8 cellular contexts compared by ENCODE assay signal in genomic region chr15:83069211-83069642, GRCh38. TPM values are rescaled to one million over a fixed set of nuclear protein-coding genes. Genes with fewer than 3 reads are reported as not detected.
DNase-seq lines count a peak whose midpoint lies in the region; FAIRE-seq and TF ChIP-seq lines count a peak whose summit lies in the region.
"Not testable (repeated sequence)": the region's sequence is repeated elsewhere in the genome, so short reads cannot be mapped to it uniquely, and the experiment has no call there.
"Had no signal": no experiment of that assay in that cellular context is flagged by ENCODE, and none has a peak within 500 bp of the region (broad histone marks: within the 10 kb centered on the region; RNA-seq: fewer than 3 reads in every experiment).

No MANE protein-coding gene starts in this region.

- WGBS in H1 (ENCODE audit: extremely low coverage in 1 of 2, insufficient coverage in 1 of 2, insufficient read length in 1 of 2, insufficient replicate concordance in 2 of 2, low coverage in 1 of 2, low lambda C conversion rate in 2 of 2, missing lambda C conversion rate in 1 of 2), 2 experiments: 91% methylated on average over 1 of the region's 6 CpGs; no CpG with 5 or more reads in 1 of the 2 experiments

- not testable (repeated sequence) for TF ChIP-seq RAD21 in H1 (IDR thresholded peaks at IDR 0.05 in 1 of 2, conservative IDR thresholded peaks at IDR 0.05 in 1 of 2; ENCODE audit: low read depth in 2 of 2, low read length in 2 of 2)

- not testable (repeated sequence) for H3K27me3 Mint-ChIP-seq in activated CD4-positive, alpha-beta T cell treated with anti-CD3 and anti-CD28 coated beads, Interleukin-2, amount 10 ng/mL, durations not matched to agents 7 days and 5 days; neural crest cell (ENCODE audit: low read depth)

- not testable (repeated sequence) for H3K79me1 ChIP-seq in H1 (ENCODE audit: low read depth, low read length)

- in situ Hi-C loops in SK-MEL-5 (cut with HindIII; ENCODE audit: low pct_unique_long_range_greater_than_20kb, low sequenced_read_pairs): not testable (repeated sequence)

- H3K14ac ChIP-seq in H1 (ENCODE audit: insufficient read length): not testable (repeated sequence)

- H3K4me2 ChIP-seq in H1 (ENCODE audit: insufficient read depth in 1 of 2, low read depth in 2 of 2, low read length in 2 of 2): not testable (repeated sequence)

- not testable (repeated sequence) for TF ChIP-seq CTCF in H1 (IDR thresholded peaks at IDR 0.05; ENCODE audit: control extremely low read depth in 1 of 3, insufficient read depth in 1 of 3, low read depth in 1 of 3, low read length in 3 of 3); neural crest cell (conservative IDR thresholded peaks at IDR 0.05)

- H3K4ac ChIP-seq in H1 (replicated peaks; ENCODE audit: insufficient read length, low read depth, low read length): not testable (repeated sequence)

- POLR2A ChIA-PET in activated CD4-positive, alpha-beta T cell treated with anti-CD3 and anti-CD28 coated beads, Interleukin-2, amount 10 ng/mL, durations not matched to agents 7 days and 5 days (lab: Charles Lee): not testable (repeated sequence)
- POLR2A ChIA-PET in H1 (lab: Charles Lee; ENCODE audit: partially characterized antibody): interaction anchor here (1.2 to 3.3 kb wide), 4 partner anchors 11 to 64 kb away, joined by 3 to 22 read pairs (median 4); partner anchors contain the start of gene TM6SF1

- peak; percentile 32 for DNase-seq in ELR (ENCODE audit: low read depth)
- DNase-seq in MG63: peak; percentile 26
- peak; percentile 53 for DNase-seq in SK-MEL-5 (ENCODE audit: low read depth, low spot score)
- DNase-seq in activated CD4-positive, alpha-beta T cell treated with anti-CD3 and anti-CD28 coated beads, Interleukin-2, amount 10 ng/mL, durations not matched to agents 7 days and 5 days: peak; percentile 36
- DNase-seq in activated gamma-delta T cell treated with anti-CD3 and anti-CD28 coated beads, Interleukin-2, amount 50 U/mL, for 16 hours (ENCODE audit: low read depth): peak; percentile 9
- not testable (repeated sequence) for DNase-seq in H1 (ENCODE audit: low read depth in 1 of 2, low spot score in 2 of 2); neural crest cell (ENCODE audit: low read depth, low spot score)

- TF ChIP-seq EP300 in H1 (IDR thresholded peaks at IDR 0.05; ENCODE audit: borderline replicate concordance in 1 of 2, low read depth in 2 of 2, low read length in 2 of 2): not testable (repeated sequence)

- H3K9me3 ChIP-seq in MG63 (peaks cover 14% of the 10 kb centered on the region), H1 (ENCODE audit: insufficient read depth in 2 of 2, low read depth in 1 of 2, low read length in 1 of 2) (peaks cover 11 to 15% of the 10 kb centered on the region in 2 experiments)

- H3K56ac ChIP-seq in H1 (replicated peaks; ENCODE audit: insufficient read length, low read depth, low read length): not testable (repeated sequence)

- H4K8ac ChIP-seq in H1 (ENCODE audit: extremely low read depth, insufficient read depth, low read length): not testable (repeated sequence)

- not testable (repeated sequence) for TF ChIP-seq POLR2A in H1 (IDR thresholded peaks at IDR 0.05; ENCODE audit: control extremely low read depth in 1 of 2, low read depth in 2 of 2, low read length in 2 of 2)

- not testable (repeated sequence) for H2BK15ac ChIP-seq in H1 (ENCODE audit: low read length)

- H2BK20ac ChIP-seq in H1 (ENCODE audit: low read length): not testable (repeated sequence)

- peaks cover 12% of the 10 kb centered on the region for H3K36me3 Mint-ChIP-seq in activated CD4-positive, alpha-beta T cell treated with anti-CD3 and anti-CD28 coated beads, Interleukin-2, amount 10 ng/mL, durations not matched to agents 7 days and 5 days (ENCODE audit: low read depth)
- H3K36me3 Mint-ChIP-seq in neural crest cell (ENCODE audit: low read depth): not testable (repeated sequence)

- not testable (repeated sequence) for H4K20me1 ChIP-seq in H1 (replicated peaks in 1 of 2; ENCODE audit: control insufficient read depth in 1 of 2, insufficient read depth in 2 of 2, low read length in 2 of 2)

- H3K27ac ChIP-seq in H1 (ENCODE audit: low read depth, low read length): not testable (repeated sequence)

- not testable (repeated sequence) for H3K27me3 ChIP-seq in MG63; H1 (replicated peaks in 1 of 4; ENCODE audit: control insufficient read depth in 3 of 4, extremely low read depth in 1 of 4, insufficient read depth in 3 of 4, low read length in 3 of 4)

- H4K5ac ChIP-seq in H1 (ENCODE audit: insufficient read length, low read depth, low read length): not testable (repeated sequence)

- H3K79me2 ChIP-seq in H1 (ENCODE audit: control insufficient read depth in 1 of 2, insufficient read depth in 2 of 2, low read length in 2 of 2): peaks cover 11 to 22% of the 10 kb centered on the region in 2 experiments; a peak in 3 of 4 replicates

- peaks cover 0 to 13% (median 3%) of the 10 kb centered on the region in 4 experiments; a peak in 5 of 7 replicates for H3K4me1 ChIP-seq in H1 (replicated peaks in 1 of 4; ENCODE audit: control insufficient read depth in 3 of 4, insufficient read depth in 4 of 4, low read length in 3 of 4)

- H3K9ac ChIP-seq in H1 (replicated peaks in 1 of 4; ENCODE audit: extremely low read depth in 1 of 4, low read depth in 3 of 4, low read length in 3 of 4): not testable (repeated sequence)

- H2BK12ac ChIP-seq in H1 (ENCODE audit: low read depth, low read length): not testable (repeated sequence)

- H3K9me3 Mint-ChIP-seq in activated CD4-positive, alpha-beta T cell treated with anti-CD3 and anti-CD28 coated beads, Interleukin-2, amount 10 ng/mL, durations not matched to agents 7 days and 5 days: peaks cover 21% of the 10 kb centered on the region
- H3K9me3 Mint-ChIP-seq in neural crest cell: not testable (repeated sequence)

- not testable (repeated sequence) for H3K4me3 Mint-ChIP-seq in activated CD4-positive, alpha-beta T cell treated with anti-CD3 and anti-CD28 coated beads, Interleukin-2, amount 10 ng/mL, durations not matched to agents 7 days and 5 days
- H3K4me3 Mint-ChIP-seq in neural crest cell: peak overlapping the region; percentile 59

- H2AFZ ChIP-seq in H1 (ENCODE audit: low read length): not testable (repeated sequence)

- H4K91ac ChIP-seq in H1 (replicated peaks; ENCODE audit: insufficient read length, low read length): not testable (repeated sequence)

- not testable (repeated sequence) for H3K18ac ChIP-seq in H1 (ENCODE audit: extremely low read depth, low read length)

- H3K23me2 ChIP-seq in H1 (ENCODE audit: low read depth, low read length): not testable (repeated sequence)

- not testable (repeated sequence) for H3K36me3 ChIP-seq in MG63; H1 (ENCODE audit: control insufficient read depth in 2 of 4, insufficient read depth in 4 of 4, low read length in 3 of 4)

- CTCF ChIA-PET in activated CD4-positive, alpha-beta T cell treated with anti-CD3 and anti-CD28 coated beads, Interleukin-2, amount 10 ng/mL, durations not matched to agents 7 days and 5 days (lab: Charles Lee): not testable (repeated sequence)
- CTCF ChIA-PET in H1 (lab: Charles Lee; ENCODE audit: partially characterized antibody): interaction anchor here (0.7 to 1.3 kb wide), 3 partner anchors 12 to 239 kb away, joined by 3 to 5 read pairs (median 4); no protein-coding TSS in a partner anchor

- peaks cover 21% of the 10 kb centered on the region for H3K4me1 Mint-ChIP-seq in activated CD4-positive, alpha-beta T cell treated with anti-CD3 and anti-CD28 coated beads, Interleukin-2, amount 10 ng/mL, durations not matched to agents 7 days and 5 days
- not testable (repeated sequence) for H3K4me1 Mint-ChIP-seq in neural crest cell

- H3K23ac ChIP-seq in H1 (ENCODE audit: insufficient read length): not testable (repeated sequence)

- not testable (repeated sequence) for FAIRE-seq in H1 (lab: Jason Lieb, UNC)

- not testable (repeated sequence) for H3K4me3 ChIP-seq in MG63; H1 (ENCODE audit: extremely low read depth in 1 of 4, insufficient read depth in 2 of 4, low read depth in 3 of 4, low read length in 4 of 4)

- not testable (repeated sequence) for H2BK120ac ChIP-seq in H1 (replicated peaks; ENCODE audit: low read depth, low read length)

- H2BK5ac ChIP-seq in H1 (ENCODE audit: low read depth, low read length): not testable (repeated sequence)

- H3K27ac Mint-ChIP-seq in activated CD4-positive, alpha-beta T cell treated with anti-CD3 and anti-CD28 coated beads, Interleukin-2, amount 10 ng/mL, durations not matched to agents 7 days and 5 days; neural crest cell (ENCODE audit: unreplicated experiment): not testable (repeated sequence)

- not testable (repeated sequence) for H2AK5ac ChIP-seq in H1 (ENCODE audit: low read depth, low read length)

RNA-seq across cellular contexts. Expression of gene BTBD1, which starts 2.2 kb away (rescaled TPM):
- total RNA-seq in MG63 (2014; rRNA removed; shearing (Covaris generic); ENCODE audit: low replicate concordance): 90.8 and 91.9 TPM in 2 replicates
- 137 and 147 TPM in 2 replicates for total RNA-seq in SK-MEL-5 (2014; rRNA removed; shearing (Covaris generic))
- 79.8 and 90.7 TPM in 2 replicates for polyA plus RNA-seq in SK-MEL-5 (2015; cell fraction: cytosol; rRNA removed)
- 40.2 and 48.0 TPM in 2 replicates for polyA plus RNA-seq in SK-MEL-5 (2015; cell fraction: nucleus; rRNA removed)
- total RNA-seq in activated CD4-positive, alpha-beta T cell treated with anti-CD3 and anti-CD28 coated beads, Interleukin-2, amount 10 ng/mL, durations not matched to agents 7 days and 5 days: 10 to 100 TPM; 50.4 to 61.0 TPM
- total RNA-seq in H1 (2021; fragmentation: NEBNext Ultra II Directional; extraction: Animal tissue kit (Norgen Biotek cat#: 25700)): 35.3 and 39.5 TPM in 2 replicates
- 18.6 and 18.8 TPM in 2 replicates for polyA plus RNA-seq in H1 (2011; rRNA removed)
- polyA plus RNA-seq in H1 (2011; cell fraction: cytosol; rRNA removed): 20.4 TPM
- polyA plus RNA-seq in H1 (2011; cell fraction: nucleus; rRNA removed): 22.3 TPM
- 17.3 to 29.8 TPM (median 20.1 TPM) in 4 replicates for polyA plus RNA-seq in H1 (2012, experiment 1 of 2)
- polyA plus RNA-seq in H1 (2012, experiment 2 of 2): 3.3 TPM
- polyA plus RNA-seq in H1 (2013, experiment 1 of 2): 22.3 TPM
- polyA plus RNA-seq in H1 (2013, experiment 2 of 2): 22.0 TPM
- 28.9 and 44.8 TPM in 2 replicates for polyA minus RNA-seq in H1 (2011; rRNA and poly(A)+ RNA removed)
- polyA minus RNA-seq in H1 (2011; cell fraction: cytosol; rRNA and poly(A)+ RNA removed): 28.5 TPM
- 47.2 TPM for polyA minus RNA-seq in H1 (2011; cell fraction: nucleus; rRNA and poly(A)+ RNA removed)
- 37.8 and 43.1 TPM in 2 replicates for total RNA-seq in neural crest cell

RNA-seq across cellular contexts. Expression of gene TM6SF1, which starts 38.2 kb away (rescaled TPM):
- total RNA-seq in MG63 (2014; rRNA removed; shearing (Covaris generic); ENCODE audit: low replicate concordance): 1.6 and 1.7 TPM in 2 replicates
- 0.08 TPM in 1 of 2 replicates, not detected in the other for total RNA-seq in SK-MEL-5 (2014; rRNA removed; shearing (Covaris generic))
- polyA plus RNA-seq in SK-MEL-5 (2015; cell fraction: cytosol; rRNA removed): not detected in 2 replicates
- 0.72 TPM in 1 of 2 replicates, not detected in the other for polyA plus RNA-seq in SK-MEL-5 (2015; cell fraction: nucleus; rRNA removed)
- total RNA-seq in activated CD4-positive, alpha-beta T cell treated with anti-CD3 and anti-CD28 coated beads, Interleukin-2, amount 10 ng/mL, durations not matched to agents 7 days and 5 days: 10 to 100 TPM in 1 of 2 experiments, 1 to 10 TPM in 1; 9.4 to 12.5 TPM
- total RNA-seq in H1 (2021; fragmentation: NEBNext Ultra II Directional; extraction: Animal tissue kit (Norgen Biotek cat#: 25700)): 0.90 and 1.0 TPM in 2 replicates
- polyA plus RNA-seq in H1 (2011; rRNA removed): 0.74 and 0.86 TPM in 2 replicates
- 0.89 TPM for polyA plus RNA-seq in H1 (2011; cell fraction: cytosol; rRNA removed)
- polyA plus RNA-seq in H1 (2011; cell fraction: nucleus; rRNA removed): 0.33 TPM
- 0.37 to 0.83 TPM (median 0.78 TPM) in 4 replicates for polyA plus RNA-seq in H1 (2012, experiment 1 of 2)
- polyA plus RNA-seq in H1 (2012, experiment 2 of 2): not detected
- 1.1 TPM for polyA plus RNA-seq in H1 (2013, experiment 1 of 2)
- polyA plus RNA-seq in H1 (2013, experiment 2 of 2): 1.2 TPM
- polyA minus RNA-seq in H1 (2011; rRNA and poly(A)+ RNA removed): 0.54 TPM in 1 of 2 replicates, not detected in the other
- not detected for polyA minus RNA-seq in H1 (2011; cell fraction: cytosol; rRNA and poly(A)+ RNA removed)
- polyA minus RNA-seq in H1 (2011; cell fraction: nucleus; rRNA and poly(A)+ RNA removed): 0.40 TPM
- 0.16 and 0.25 TPM in 2 replicates for total RNA-seq in neural crest cell
- total RNA-seq: Calu3 had no signal

RNA-seq across cellular contexts. Expression of gene C15orf40, which starts 57.8 kb away (rescaled TPM):
- total RNA-seq in MG63 (2014; rRNA removed; shearing (Covaris generic); ENCODE audit: low replicate concordance): 7.9 and 41.4 TPM in 2 replicates
- total RNA-seq in SK-MEL-5 (2014; rRNA removed; shearing (Covaris generic)): 25.3 and 26.6 TPM in 2 replicates
- polyA plus RNA-seq in SK-MEL-5 (2015; cell fraction: cytosol; rRNA removed): 26.7 and 45.1 TPM in 2 replicates
- 19.3 and 30.9 TPM in 2 replicates for polyA plus RNA-seq in SK-MEL-5 (2015; cell fraction: nucleus; rRNA removed)
- total RNA-seq in activated CD4-positive, alpha-beta T cell treated with anti-CD3 and anti-CD28 coated beads, Interleukin-2, amount 10 ng/mL, durations not matched to agents 7 days and 5 days: 10 to 100 TPM; 21.5 to 24.5 TPM
- total RNA-seq in H1 (2021; fragmentation: NEBNext Ultra II Directional; extraction: Animal tissue kit (Norgen Biotek cat#: 25700)): 10.7 and 21.8 TPM in 2 replicates
- polyA plus RNA-seq in H1 (2011; rRNA removed): 9.5 and 10.7 TPM in 2 replicates
- 18.6 TPM for polyA plus RNA-seq in H1 (2011; cell fraction: cytosol; rRNA removed)
- polyA plus RNA-seq in H1 (2011; cell fraction: nucleus; rRNA removed): 10.1 TPM
- 10.9 to 25.0 TPM (median 17.9 TPM) in 4 replicates for polyA plus RNA-seq in H1 (2012, experiment 1 of 2)
- 8.2 TPM for polyA plus RNA-seq in H1 (2012, experiment 2 of 2)
- polyA plus RNA-seq in H1 (2013, experiment 1 of 2): 8.0 TPM
- 10.9 TPM for polyA plus RNA-seq in H1 (2013, experiment 2 of 2)
- 7.6 and 11.9 TPM in 2 replicates for polyA minus RNA-seq in H1 (2011; rRNA and poly(A)+ RNA removed)
- polyA minus RNA-seq in H1 (2011; cell fraction: cytosol; rRNA and poly(A)+ RNA removed): 8.2 TPM
- polyA minus RNA-seq in H1 (2011; cell fraction: nucleus; rRNA and poly(A)+ RNA removed): 25.2 TPM
- 23.1 and 26.7 TPM in 2 replicates for total RNA-seq in neural crest cell
